In genomic region chr10:88130912-88131311, GRCh38 we compare ENCODE assay signal across 21 cellular contexts.
"Had no signal": no experiment of that assay in that cellular context is flagged by ENCODE, and none has a peak within 500 bp of the region (broad histone marks: within the 10 kb centered on the region; RNA-seq: fewer than 3 reads in every experiment).

No MANE protein-coding gene starts in this region.

- H3K9me3 ChIP-seq: gastroesophageal sphincter, mucosa of descending colon, right lobe of liver had no signal

- H3K79me2 ChIP-seq: parathyroid adenoma had no signal

- DNase-seq: activated CD4-positive, alpha-beta memory T cell treated with anti-CD3 and anti-CD28 coated beads for 36 hours; activated CD4-positive, alpha-beta T cell treated with anti-CD3 and anti-CD28 coated beads for 48 hours; activated CD8-positive, alpha-beta memory T cell treated with anti-CD3 and anti-CD28 coated beads, Interleukin-2, amount 10 ng/mL, durations not matched to agents 7 days and 5 days; activated effector memory CD4-positive, alpha-beta T cell treated with anti-CD3 and anti-CD28 coated beads, Interleukin-2, amount 50 U/mL, for 16 hours; activated naive CD4-positive, alpha-beta T cell treated with anti-CD3 and anti-CD28 coated beads, Interleukin-2, amount 50 U/mL, for 16 hours; activated naive CD8-positive, alpha-beta T cell treated with anti-CD3 and anti-CD28 coated beads, Interleukin-2, amount 50 U/mL, for 24 hours; activated T-cell treated with anti-CD3 and anti-CD28 coated beads for 4 hours; brain microvascular endothelial cell; central memory CD4-positive, alpha-beta T cell; effector memory CD8-positive, alpha-beta T cell; left colon; mesenchymal stem cell; mucosa of descending colon; right lobe of liver; small intestine; stimulated activated naive B cell treated with anti-CD40 and anti-IgM and Interleukin-4, amounts not matched to agents 10 μg/mL and 1 μg/mL and 100 μg/mL, for 72 hours; SW 1271; T-helper 17 cell had no signal

- H3K27ac ChIP-seq: brain microvascular endothelial cell, parathyroid adenoma, right lobe of liver had no signal

- H3K27me3 ChIP-seq: brain microvascular endothelial cell, dorsolateral prefrontal cortex, gastroesophageal sphincter, right lobe of liver had no signal

- ATAC-seq: activated CD8-positive, alpha-beta memory T cell treated with anti-CD3 and anti-CD28 coated beads, Interleukin-2, amount 10 ng/mL, durations not matched to agents 7 days and 5 days; activated naive CD8-positive, alpha-beta T cell treated with anti-CD3 and anti-CD28 coated beads, Interleukin-2, amount 50 U/mL, for 24 hours; effector memory CD8-positive, alpha-beta T cell; gastroesophageal sphincter; left colon; mucosa of descending colon; stimulated activated naive B cell treated with anti-CD40 and anti-IgM and Interleukin-4, amounts not matched to agents 10 μg/mL and 1 μg/mL and 100 μg/mL, for 72 hours; T-helper 17 cell had no signal

- H3K36me3 ChIP-seq: brain microvascular endothelial cell, gastroesophageal sphincter, right lobe of liver had no signal

- H3K4me3 ChIP-seq: dorsolateral prefrontal cortex, gastroesophageal sphincter, mucosa of descending colon, right lobe of liver had no signal

- H2AFZ ChIP-seq: parathyroid adenoma had no signal

- H3K4me1 ChIP-seq: parathyroid adenoma, right lobe of liver had no signal

- H3K9ac ChIP-seq: parathyroid adenoma had no signal
